9 cellular contexts compared by ENCODE assay signal in the genomic region with DNA sequence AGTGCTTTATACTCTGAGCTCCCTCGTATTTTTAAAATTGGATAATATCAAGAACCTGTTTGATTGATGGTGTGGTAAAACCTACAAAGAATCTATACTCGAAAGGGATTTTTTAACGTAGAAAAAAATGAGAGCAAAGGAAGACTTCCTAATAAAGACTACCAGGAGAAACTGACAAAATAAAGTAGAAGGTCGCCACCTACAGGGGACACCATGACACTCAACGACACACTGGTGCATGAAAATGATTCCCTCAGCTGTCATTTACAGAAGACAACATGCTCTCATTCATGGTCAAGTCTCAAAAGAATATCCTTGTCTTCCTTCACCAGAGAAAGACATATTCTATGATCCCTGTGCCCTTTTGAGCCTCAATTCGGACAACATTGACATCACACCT. TPM values are rescaled to one million over a fixed set of nuclear protein-coding genes. Genes with fewer than 3 reads are reported as not detected.
DNase-seq lines count a peak whose midpoint lies in the region; ATAC-seq, FAIRE-seq and TF ChIP-seq lines count a peak whose summit lies in the region.
"Had no signal": no experiment of that assay in that cellular context is flagged by ENCODE, and none has a peak within 500 bp of the region (broad histone marks: within the 10 kb centered on the region; RNA-seq: fewer than 3 reads in every experiment).

No MANE protein-coding gene starts in this region.

- no peak overlapping the region for H3K27ac ChIP-seq in tibial nerve
- H3K27ac ChIP-seq: epithelial cell of prostate had no signal

- H3K27me3 ChIP-seq in tibial nerve = no peaks in the 10 kb centered on the region

- DNase-seq in AG08396 (ENCODE audit: low spot score) (peak; percentile 26), NCI-H345 treated with DMSO at 0.1 percent for 48 hours (lab: John Stamatoyannopoulos, UW; ENCODE audit: unreplicated experiment) (peak; percentile 20), frontal cortex (ENCODE audit: low spot score in 2 of 2) (peak in 1 of 2 donors; percentile 22), renal cortical epithelial cell (ENCODE audit: low read depth) (peak; percentile 67), tibial nerve (ENCODE audit: low spot score in 2 of 2) (no peak)
- DNase-seq in activated T-cell treated with anti-CD3 and anti-CD28 coated beads, Interleukin-2, amount 50 U/mL, for 72 hours = peak; percentile 33 to 46

- H3K27me3 Mint-ChIP-seq in activated T-cell treated with anti-CD3 and anti-CD28 coated beads, Interleukin-2, amount 50 U/mL, for 72 hours (ENCODE audit: low read depth) = no peaks in the 10 kb centered on the region

- no peak for TF ChIP-seq EP300 in tibial nerve (IDR thresholded peaks at IDR 0.05)

- no peaks in the 10 kb centered on the region for H3K9me3 ChIP-seq in tibial nerve

- H3K9me3 Mint-ChIP-seq in activated T-cell treated with anti-CD3 and anti-CD28 coated beads, Interleukin-2, amount 50 U/mL, for 72 hours = no peaks in the 10 kb centered on the region

- no peaks in the 10 kb centered on the region for H3K36me3 ChIP-seq in tibial nerve

- H3K27ac Mint-ChIP-seq in activated T-cell treated with anti-CD3 and anti-CD28 coated beads, Interleukin-2, amount 50 U/mL, for 72 hours = no peak overlapping the region

- ATAC-seq in activated T-cell treated with anti-CD3 and anti-CD28 coated beads, Interleukin-2, amount 50 U/mL, for 72 hours (replicated peaks in 1 of 2) = peak in 1 of 2 donors; percentile 43
- ATAC-seq in HG02571 (IDR thresholded peaks at IDR 0.05; ENCODE audit: unreplicated experiment) = no peak

- H3K4me3 ChIP-seq in tibial nerve = no peak overlapping the region

- FAIRE-seq in frontal cortex (lab: Jason Lieb, UNC) = peak; percentile 33

- no peak for TF ChIP-seq POLR2A in tibial nerve (IDR thresholded peaks at IDR 0.05)

- H3K4me1 Mint-ChIP-seq in activated T-cell treated with anti-CD3 and anti-CD28 coated beads, Interleukin-2, amount 50 U/mL, for 72 hours (ENCODE audit: low read depth) = peaks cover under 1% of the 10 kb centered on the region

- 43 to 49% methylated on average over 6 of the region's 6 CpGs for WGBS in tibial nerve, 2 donors

- TF ChIP-seq CTCF in GM12872 (IDR thresholded peaks at IDR 0.05; ENCODE audit: insufficient read depth, low read depth, low read length) = peak; percentile 59
- TF ChIP-seq CTCF in tibial nerve (IDR thresholded peaks at IDR 0.05) = peak in 2 of 5 experiments; percentile 26 to 28

- H3K4me1 ChIP-seq in tibial nerve = no peaks in the 10 kb centered on the region

- H3K36me3 Mint-ChIP-seq in activated T-cell treated with anti-CD3 and anti-CD28 coated beads, Interleukin-2, amount 50 U/mL, for 72 hours (ENCODE audit: insufficient read depth in 2 of 2) = no peaks in the 10 kb centered on the region

- no peak overlapping the region for H3K4me3 Mint-ChIP-seq in activated T-cell treated with anti-CD3 and anti-CD28 coated beads, Interleukin-2, amount 50 U/mL, for 72 hours

RNA-seq across cellular contexts. Expression of a gene that starts 10.1 kb away (rescaled TPM):
- 1 to 10 TPM; 1.2 to 1.6 TPM for total RNA-seq in activated T-cell treated with anti-CD3 and anti-CD28 coated beads, Interleukin-2, amount 50 U/mL, for 72 hours
- total RNA-seq in frontal cortex = 71.3 TPM
- 11.8 and 38.0 TPM in 2 replicates for total RNA-seq in renal cortical epithelial cell
- 10 to 100 TPM in 2 of 4 donors, 1 to 10 TPM in 2; 8.6 to 17.3 (median 12.6) TPM for total RNA-seq in tibial nerve

Comparison
In these comparisons a context has a peak if more than half of its experiments do, and no peak if none do; other contexts are left out.
1. DNase-seq: peak in AG08396 (single experiment), NCI-H345 treated with DMSO at 0.1 percent for 48 hours (single experiment), activated T-cell treated with anti-CD3 and anti-CD28 coated beads, Interleukin-2, amount 50 U/mL, for 72 hours (2 of 2) and renal cortical epithelial cell (single experiment); none in tibial nerve (0 of 2).